Comparison of ENCODE assay signal across 8 cellular contexts in genomic region chr11:88543902-88544655, GRCh38.
A peak's percentile ranks its signal among the peaks of the same experiment; 100 is the strongest.
DNase-seq lines count a peak whose midpoint lies in the region; ATAC-seq and TF ChIP-seq lines count a peak whose summit lies in the region.

No MANE protein-coding gene starts in this region.

- H3K4me1 ChIP-seq in OCI-LY3 (ENCODE audit: low read length): peaks cover 21% of the 10 kb centered on the region
- H3K4me1 ChIP-seq in esophagus muscularis mucosa: peaks cover 0 to 6% (median 4%) of the 10 kb centered on the region in 4 donors

- H3K27me3 Mint-ChIP-seq in nephron progenitor cell (ENCODE audit: low read depth, poor library complexity): peaks cover 8% of the 10 kb centered on the region

- in situ Hi-C loops in Caki2 (cut with HindIII; ENCODE audit: low pct_unique_long_range_greater_than_20kb, low sequenced_read_pairs): loop anchor here (25.0 kb wide), 1 partner anchor 232 kb away; no protein-coding TSS in a partner anchor

- peak overlapping the region; percentile 93 for H2AFZ ChIP-seq in OCI-LY3 (ENCODE audit: low read depth, low read length)

- peak overlapping the region; percentile 75 for H3K4me2 ChIP-seq in OCI-LY3 (ENCODE audit: low read length)

- peak overlapping the region; percentile 56 for H3K9ac ChIP-seq in OCI-LY3 (ENCODE audit: low read length)

- H3K27me3 ChIP-seq in OCI-LY3 (ENCODE audit: low read depth, low read length) (peaks cover 7% of the 10 kb centered on the region; the same call in 1 of the 2 replicates), esophagus muscularis mucosa (no peaks in the 10 kb centered on the region)

- no peaks in the 10 kb centered on the region for H3K9me3 ChIP-seq in OCI-LY3 (ENCODE audit: insufficient read depth, low read length)
- H3K9me3 ChIP-seq in esophagus muscularis mucosa: no peaks in the 10 kb centered on the region

- peak overlapping the region; percentile 13 for H3K4me3 Mint-ChIP-seq in nephron progenitor cell

- peak overlapping the region; percentile 65 for H3K4me3 ChIP-seq in OCI-LY3 (ENCODE audit: low read length)
- H3K4me3 ChIP-seq in esophagus muscularis mucosa: no peak overlapping the region

- TF ChIP-seq CTCF in OCI-LY3 (IDR thresholded peaks at IDR 0.05; ENCODE audit: low read depth, low read length) (peak; percentile 100), esophagus muscularis mucosa (IDR thresholded peaks at IDR 0.05) (peak; percentile 77 to 89 (median 85)), nephron progenitor cell (IDR thresholded peaks at IDR 0.05) (peak; percentile 91)

- H3K79me2 ChIP-seq in OCI-LY3 (ENCODE audit: low read length): no peaks in the 10 kb centered on the region

- WGBS in esophagus muscularis mucosa: 54% methylated on average over 5 of the region's 5 CpGs

- ATAC-seq in GM19463 (IDR thresholded peaks at IDR 0.05; ENCODE audit: unreplicated experiment): peak; percentile 100
- ATAC-seq in HG03565 (IDR thresholded peaks at IDR 0.05; ENCODE audit: unreplicated experiment): peak; percentile 99
- peak; percentile 97 for ATAC-seq in stimulated activated naive CD8-positive, alpha-beta T cell treated with anti-CD3 and anti-CD28 coated beads, Interleukin-15, Interleukin-2, amounts not matched to agents 100 U/mL and 50 U/mL, for 24 hours

- peaks cover 5% of the 10 kb centered on the region for H3K4me1 Mint-ChIP-seq in nephron progenitor cell

- peak overlapping the region; percentile 24 for H3K27ac ChIP-seq in OCI-LY3 (ENCODE audit: low read length)
- no peak overlapping the region for H3K27ac ChIP-seq in esophagus muscularis mucosa (replicated peaks in 1 of 4)

- H3K36me3 ChIP-seq in OCI-LY3 (replicated peaks; ENCODE audit: low read depth, low read length) (no peaks in the 10 kb centered on the region), esophagus muscularis mucosa (no peaks in the 10 kb centered on the region)

- DNase-seq in Caki2 (ENCODE audit: low read depth): peak; percentile 78
- peak; percentile 67 for DNase-seq in activated T-cell treated with anti-CD3 and anti-CD28 coated beads for 24 hours (ENCODE audit: low read depth)
- no peak for DNase-seq in esophagus muscularis mucosa (ENCODE audit: extremely low spot score)
- DNase-seq in nephron progenitor cell: peak; percentile 79
- peak; percentile 75 for DNase-seq in stimulated activated naive CD8-positive, alpha-beta T cell treated with anti-CD3 and anti-CD28 coated beads, Interleukin-15, Interleukin-2, amounts not matched to agents 100 U/mL and 50 U/mL, for 24 hours

- intact Hi-C loops in esophagus muscularis mucosa (cut with DNase I): loop anchor here (1.0 to 2.0 kb wide), 2 partner anchors 311 to 528 kb away; no protein-coding TSS in a partner anchor

- H3K27ac Mint-ChIP-seq in nephron progenitor cell: no peak overlapping the region

- no peaks in the 10 kb centered on the region for H3K9me3 Mint-ChIP-seq in nephron progenitor cell

- H3K36me3 Mint-ChIP-seq in nephron progenitor cell (ENCODE audit: low read depth): no peaks in the 10 kb centered on the region

- no peak for TF ChIP-seq EP300 in esophagus muscularis mucosa (IDR thresholded peaks at IDR 0.05)

- no peaks in the 10 kb centered on the region for H4K20me1 ChIP-seq in OCI-LY3 (ENCODE audit: insufficient read depth, low read length)

- TF ChIP-seq POLR2A in esophagus muscularis mucosa (IDR thresholded peaks at IDR 0.05; ENCODE audit: low read depth): no peak
